ENCODE assay signal across 24 cellular contexts in the genomic region with DNA sequence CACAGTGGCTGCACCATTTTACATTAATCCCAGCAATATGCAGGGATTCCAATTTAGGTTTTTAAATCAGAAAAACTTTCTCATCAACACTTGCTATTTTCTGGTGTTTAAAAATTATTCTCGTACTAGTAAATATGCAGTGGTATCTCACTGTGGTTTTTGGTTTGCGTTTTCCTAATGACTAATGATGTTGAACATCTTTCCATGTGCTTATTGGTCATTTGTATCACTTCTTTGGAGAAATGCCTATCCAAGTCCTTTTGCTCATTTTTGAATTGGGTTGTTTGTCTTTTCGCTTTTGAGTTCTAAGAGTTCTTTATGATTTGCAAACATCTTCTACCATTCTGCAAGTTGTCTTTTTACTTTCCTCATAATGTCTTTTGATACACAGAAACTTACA.
A peak's percentile ranks its signal among the peaks of the same experiment; 100 is the strongest.
DNase-seq lines count a peak whose midpoint lies in the region; ATAC-seq, FAIRE-seq and TF ChIP-seq lines count a peak whose summit lies in the region.
"Had no signal": no experiment of that assay in that cellular context is flagged by ENCODE, and none has a peak within 500 bp of the region (broad histone marks: within the 10 kb centered on the region; RNA-seq: fewer than 3 reads in every experiment).

No MANE protein-coding gene starts in this region.

- H3K27ac Mint-ChIP-seq in HFFc6, result no peak overlapping the region
- H3K27ac Mint-ChIP-seq in astrocyte (ENCODE audit: unreplicated experiment), result no peak overlapping the region
- no peak overlapping the region for H3K27ac Mint-ChIP-seq in endodermal cell
- H3K27ac Mint-ChIP-seq: B cell; CD8-positive, alpha-beta T cell had no signal

- H3K9me3 ChIP-seq in astrocyte (ENCODE audit: insufficient read depth, low read depth, low read length) (no peaks in the 10 kb centered on the region), transverse colon (no peaks in the 10 kb centered on the region), endodermal cell (ENCODE audit: control insufficient read depth, low read length) (no peaks in the 10 kb centered on the region)
- H3K9me3 ChIP-seq: A549, Caco-2, SK-N-SH had no signal

- H3K27me3 ChIP-seq in astrocyte (ENCODE audit: insufficient read depth, low read length), result peaks cover 2% of the 10 kb centered on the region
- H3K27me3 ChIP-seq in transverse colon, result no peaks in the 10 kb centered on the region
- no peaks in the 10 kb centered on the region for H3K27me3 ChIP-seq in endodermal cell (ENCODE audit: control insufficient read depth, insufficient read depth, low read length, poor library complexity, severe bottlenecking)

- no peaks in the 10 kb centered on the region for H4K20me1 ChIP-seq in astrocyte (ENCODE audit: insufficient read depth, low read length)

- TF ChIP-seq POLR2A in transverse colon (IDR thresholded peaks at IDR 0.05), result no peak

- intact Hi-C loops in transverse colon (cut with DNase I; ENCODE audit: low total_unique reads), result no loop called here

- WGBS in transverse colon (ENCODE audit: low coverage in 1 of 2), 2 donors, result 66 to 77% methylated on average over 3 of the region's 3 CpGs
- WGBS in endodermal cell (ENCODE audit: insufficient coverage in 1 of 2, insufficient read length in 1 of 2), 2 experiments, result 85 to 95% methylated on average over 3 of the region's 3 CpGs

- no peak overlapping the region for H3K9ac ChIP-seq in astrocyte (ENCODE audit: low read length)
- no peak overlapping the region for H3K9ac ChIP-seq in endodermal cell (ENCODE audit: extremely low read depth, low read length, poor library complexity, severe bottlenecking)
- H3K9ac ChIP-seq: KMS-11, SK-N-SH had no signal

- no peak overlapping the region for H3K4me2 ChIP-seq in astrocyte (ENCODE audit: low read length)
- H3K4me2 ChIP-seq: A549, KMS-11, SK-N-SH had no signal

- H3K27me3 Mint-ChIP-seq in HFFc6 (ENCODE audit: insufficient read depth) (peaks cover 9% of the 10 kb centered on the region), astrocyte (ENCODE audit: low read depth, unreplicated experiment) (peaks cover 11% of the 10 kb centered on the region), endodermal cell (ENCODE audit: insufficient read depth) (peaks cover 6% of the 10 kb centered on the region)

- H2AFZ ChIP-seq in astrocyte (ENCODE audit: low read depth, low read length), result no peak overlapping the region

- DNase-seq in EH (ENCODE audit: low read depth) (peak; percentile 37), HFFc6 (peak; percentile 10), astrocyte (ENCODE audit: low read depth) (peak; percentile 62), fibroblast of villous mesenchyme (ENCODE audit: low read depth) (peak; percentile 27), amygdala (lab: John Stamatoyannopoulos, UW) (no peak), transverse colon (no peak), endodermal cell (no peak)
- DNase-seq: Caco-2; CD8-positive, alpha-beta T cell; H7; MV-4-11; NCI-H1105; NCI-H1436 treated with DMSO at 0.1 percent for 48 hours; NCI-H187 treated with DMSO at 0.1 percent for 48 hours; NCI-H524; NCI-H774; SK-N-SH; SW 1271 had no signal

- ATAC-seq in HG03521 (IDR thresholded peaks at IDR 0.05; ENCODE audit: unreplicated experiment), result no peak
- ATAC-seq: A549; CD8-positive, alpha-beta T cell had no signal

- no peak for TF ChIP-seq EP300 in transverse colon (IDR thresholded peaks at IDR 0.05; ENCODE audit: low read depth)

- H3K4me3 ChIP-seq in astrocyte (ENCODE audit: insufficient read depth, low read depth, low read length) (no peak overlapping the region), fibroblast of villous mesenchyme (ENCODE audit: low read depth, low read length) (no peak overlapping the region), transverse colon (no peak overlapping the region), endodermal cell (ENCODE audit: low read length) (no peak overlapping the region)
- H3K4me3 ChIP-seq: A549 had no signal

- H3K27ac ChIP-seq in astrocyte (ENCODE audit: low read depth, low read length) (no peak overlapping the region), transverse colon (no peak overlapping the region), endodermal cell (ENCODE audit: low read depth, low read length) (no peak overlapping the region)
- H3K27ac ChIP-seq: A549, C4-2B, KMS-11 had no signal

- peaks cover 25% of the 10 kb centered on the region for H3K4me1 Mint-ChIP-seq in HFFc6 (ENCODE audit: low read depth)
- peaks cover 6% of the 10 kb centered on the region for H3K4me1 Mint-ChIP-seq in astrocyte (ENCODE audit: low read depth, unreplicated experiment)
- peaks cover 7% of the 10 kb centered on the region for H3K4me1 Mint-ChIP-seq in endodermal cell

- H3K4me1 ChIP-seq in astrocyte (ENCODE audit: insufficient read depth, low read length) (no peaks in the 10 kb centered on the region), transverse colon (peaks cover 0 to 6% (median 2%) of the 10 kb centered on the region in 4 donors), endodermal cell (ENCODE audit: control insufficient read depth, insufficient read depth, low read length) (peaks cover under 1% of the 10 kb centered on the region)
- H3K4me1 ChIP-seq: A549 had no signal

- no peak overlapping the region for H3K4me3 Mint-ChIP-seq in HFFc6
- no peak overlapping the region for H3K4me3 Mint-ChIP-seq in astrocyte (ENCODE audit: unreplicated experiment)
- H3K4me3 Mint-ChIP-seq in endodermal cell, result no peak overlapping the region
- H3K4me3 Mint-ChIP-seq: B cell; CD8-positive, alpha-beta T cell had no signal

- H3K9me3 Mint-ChIP-seq in HFFc6 (no peaks in the 10 kb centered on the region), astrocyte (ENCODE audit: unreplicated experiment) (no peaks in the 10 kb centered on the region), endodermal cell (no peaks in the 10 kb centered on the region)
- H3K9me3 Mint-ChIP-seq: CD8-positive, alpha-beta T cell had no signal

- TF ChIP-seq CTCF in HFFc6 (IDR thresholded peaks at IDR 0.05) (no peak), astrocyte (IDR thresholded peaks at IDR 0.05; ENCODE audit: insufficient read depth, low read depth, low read length) (no peak), fibroblast of villous mesenchyme (IDR thresholded peaks at IDR 0.05; ENCODE audit: insufficient read depth, low read depth, low read length) (no peak), transverse colon (IDR thresholded peaks at IDR 0.05) (no peak), endodermal cell (conservative IDR thresholded peaks at IDR 0.05) (no peak)

- H3K36me3 Mint-ChIP-seq in HFFc6 (ENCODE audit: low read depth) (no peaks in the 10 kb centered on the region), astrocyte (ENCODE audit: low read depth, unreplicated experiment) (peaks cover 1% of the 10 kb centered on the region), endodermal cell (ENCODE audit: low read depth) (no peaks in the 10 kb centered on the region)
- H3K36me3 Mint-ChIP-seq: CD8-positive, alpha-beta T cell had no signal

- H3K79me2 ChIP-seq in astrocyte (ENCODE audit: insufficient read depth, low read length), result no peaks in the 10 kb centered on the region

- peak; percentile 32 for FAIRE-seq in astrocyte (lab: Jason Lieb, UNC)
- FAIRE-seq: A549, GM19239 had no signal

- no peaks in the 10 kb centered on the region for H3K36me3 ChIP-seq in astrocyte (ENCODE audit: insufficient read depth, low read length)
- no peaks in the 10 kb centered on the region for H3K36me3 ChIP-seq in transverse colon
- H3K36me3 ChIP-seq in endodermal cell (ENCODE audit: control insufficient read depth, insufficient read depth, low read length), result no peaks in the 10 kb centered on the region

- in situ Hi-C loops in transverse colon (cut with MboI; ENCODE audit: low pct_ligation_motif_present in 1 of 4, low pct_unique_long_range_greater_than_20kb in 1 of 4, low sequenced_read_pairs in 3 of 4), result no loop called here

Comparison
In these comparisons a context has a peak if more than half of its experiments do, and no peak if none do; other contexts are left out.
1. DNase-seq: peak in EH (single experiment), HFFc6 (single experiment), astrocyte (single experiment) and fibroblast of villous mesenchyme (single experiment); none in amygdala (0 of 56), transverse colon (single experiment) and endodermal cell (single experiment).